In genomic region chr16:25038239-25038954, GRCh38 we compare ENCODE assay signal across 18 cellular contexts. TPM values are rescaled to one million over a fixed set of nuclear protein-coding genes. Genes with fewer than 3 reads are reported as not detected.
A peak's percentile ranks its signal among the peaks of the same experiment; 100 is the strongest.
DNase-seq lines count a peak whose midpoint lies in the region; ATAC-seq, FAIRE-seq and TF ChIP-seq lines count a peak whose summit lies in the region.
"Had no signal": no experiment of that assay in that cellular context is flagged by ENCODE, and none has a peak within 500 bp of the region (broad histone marks: within the 10 kb centered on the region; RNA-seq: fewer than 3 reads in every experiment).

No MANE protein-coding gene starts in this region.

- FAIRE-seq in HTR-8/SVneo (lab: Jason Lieb, UNC): no peak
- FAIRE-seq: astrocyte had no signal

- ATAC-seq in GM19351 (IDR thresholded peaks at IDR 0.05; ENCODE audit: unreplicated experiment): peak; percentile 80
- peak; percentile 49 for ATAC-seq in HG02763 (IDR thresholded peaks at IDR 0.05; ENCODE audit: unreplicated experiment)
- ATAC-seq in HG03469 (IDR thresholded peaks at IDR 0.05; ENCODE audit: unreplicated experiment): peak; percentile 32
- ATAC-seq: activated T-cell treated with anti-CD3 and anti-CD28 coated beads, Interleukin-2, amount 50 U/mL, for 72 hours; HCT116 had no signal

- TF ChIP-seq CTCF in GM12865 (IDR thresholded peaks at IDR 0.05; ENCODE audit: insufficient read depth, low read depth, low read length, missing control alignments) (no peak), BE2C (IDR thresholded peaks at IDR 0.05; ENCODE audit: low read depth, low read length) (no peak)

- H3K36me3 ChIP-seq in BE2C: no peaks in the 10 kb centered on the region
- H3K36me3 ChIP-seq: suprapubic skin had no signal

- H3K27me3 ChIP-seq in BE2C: no peaks in the 10 kb centered on the region
- H3K27me3 ChIP-seq: suprapubic skin had no signal

- no peaks in the 10 kb centered on the region; the same call in 1 of the 2 replicates for H3K9me3 ChIP-seq in BE2C
- H3K9me3 ChIP-seq: Caco-2, suprapubic skin had no signal

- DNase-seq in GM12865 (ENCODE audit: low read depth) (peak; percentile 75), superior temporal gyrus (ENCODE audit: extremely low spot score) (no peak), HTR-8/SVneo (ENCODE audit: insufficient read length, low spot score) (no peak), C1 segment of cervical spinal cord (lab: John Stamatoyannopoulos, UW) (no peak), BE2C (no peak)
- DNase-seq: activated T-cell treated with anti-CD3 and anti-CD28 coated beads, Interleukin-2, amount 50 U/mL, for 72 hours; Caco-2; cortex of kidney; GDM1; head of caudate nucleus; NCI-H1930; NCI-H526 had no signal

- H3K4me3 ChIP-seq in GM12865 (ENCODE audit: low read depth, low read length): no peak overlapping the region
- H3K4me3 ChIP-seq in BE2C (ENCODE audit: low read depth, low read length): no peak overlapping the region
- H3K4me3 ChIP-seq: suprapubic skin had no signal

- H3K4me1 ChIP-seq in BE2C: peaks cover 4% of the 10 kb centered on the region; the same call in 1 of the 2 replicates

RNA-seq across cellular contexts. Expression of gene ARHGAP17, which starts 23.2 kb away (rescaled TPM):
- 54.6 TPM for polyA plus RNA-seq in BE2C (2012; ENCODE audit: insufficient read depth, insufficient read length, low read depth)
